ENCODE assay signal across 17 cellular contexts in the genomic region with DNA sequence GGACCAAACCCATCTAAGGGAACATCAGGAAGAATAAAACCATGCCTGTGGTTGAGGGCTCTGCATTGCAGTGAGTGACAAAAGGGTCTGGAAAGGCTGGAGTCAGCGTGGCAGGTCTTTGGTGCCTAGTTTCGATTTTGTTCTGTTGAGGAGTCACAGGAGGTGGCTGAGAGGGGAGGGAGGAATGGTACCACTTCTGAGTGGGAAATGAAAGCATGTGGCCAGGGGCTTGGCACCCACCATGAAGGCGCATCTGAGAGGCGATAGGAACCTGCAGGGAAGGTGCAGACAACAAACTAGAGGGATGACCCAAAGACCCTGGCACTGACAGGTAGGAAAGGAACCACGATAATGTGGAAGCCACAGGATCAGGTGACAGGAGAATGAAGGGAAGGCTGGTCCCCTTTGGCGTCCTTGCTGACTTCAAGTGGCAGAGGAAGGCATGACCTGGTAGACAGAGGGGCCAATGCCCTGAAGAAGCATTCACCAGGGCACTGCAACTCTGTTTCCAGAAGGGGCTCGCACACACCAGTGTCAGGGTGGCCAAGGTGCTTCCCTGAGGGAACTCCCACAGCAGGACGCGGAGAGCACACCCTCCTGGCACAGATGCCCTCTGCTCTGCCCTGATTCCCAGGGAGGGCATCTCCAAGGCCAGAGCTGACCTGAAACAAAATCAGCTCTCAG. TPM values are rescaled to one million over a fixed set of nuclear protein-coding genes. Genes with fewer than 3 reads are reported as not detected.
DNase-seq lines count a peak whose midpoint lies in the region; ATAC-seq and TF ChIP-seq lines count a peak whose summit lies in the region.
"Had no signal": no experiment of that assay in that cellular context is flagged by ENCODE, and none has a peak within 500 bp of the region (broad histone marks: within the 10 kb centered on the region; RNA-seq: fewer than 3 reads in every experiment).

No MANE protein-coding gene starts in this region.

- H3K27ac Mint-ChIP-seq in activated CD4-positive, alpha-beta T cell treated with anti-CD3 and anti-CD28 coated beads, Interleukin-2, amount 10 ng/mL, durations not matched to agents 24 days and 14 days, result peak overlapping the region; percentile 35
- H3K27ac Mint-ChIP-seq in IgD-negative memory B cell (peak overlapping the region; percentile 10 to 96 (median 87)), endodermal cell (no peak overlapping the region)
- H3K27ac Mint-ChIP-seq in stimulated activated effector memory CD8-positive, alpha-beta T cell treated with anti-CD3 and anti-CD28 coated beads, Interleukin-12 subunit alpha, Interleukin-12 subunit beta, amount 100 ng/mL, for 72 hours, result peak overlapping the region; percentile 52

- H3K4me3 ChIP-seq in endodermal cell (ENCODE audit: low read length), result no peak overlapping the region
- H3K4me3 ChIP-seq: HAP-1, right lobe of liver had no signal

- H3K9ac ChIP-seq in endodermal cell (ENCODE audit: extremely low read depth, low read length, poor library complexity, severe bottlenecking), result no peak overlapping the region

- DNase-seq in activated CD4-positive, alpha-beta T cell treated with anti-CD3 and anti-CD28 coated beads, Interleukin-2, amount 10 ng/mL, durations not matched to agents 24 days and 14 days, result no peak
- DNase-seq in activated CD4-positive, alpha-beta T cell treated with anti-CD3 and anti-CD28 coated beads for 48 hours, result no peak
- DNase-seq in endodermal cell (peak; percentile 15), NCI-H1436 (lab: John Stamatoyannopoulos, UW) (no peak)
- no peak for DNase-seq in stimulated activated effector memory CD8-positive, alpha-beta T cell treated with anti-CD3 and anti-CD28 coated beads, Interleukin-12 subunit alpha, Interleukin-12 subunit beta, amount 100 ng/mL, for 72 hours (ENCODE audit: low spot score in 2 of 2)
- DNase-seq: activated CD4-positive, alpha-beta T cell treated with anti-CD3 and anti-CD28 coated beads, Interleukin-2, amount 50 U/mL, for 4 hours; activated effector memory CD4-positive, alpha-beta T cell treated with Interleukin-2 at 50 U/mL for 16 hours; Calu3; NCI-H187 treated with DMSO at 0.1 percent for 48 hours; NCI-H526 treated with DMSO at 0.1 percent for 48 hours; right lobe of liver; stimulated activated CD4-positive, alpha-beta T cell treated with anti-CD3 and anti-CD28 coated beads, Interleukin-4, amount 100 ng/mL, for 24 hours; T-helper 9 cell had no signal

- H3K4me1 Mint-ChIP-seq in activated CD4-positive, alpha-beta T cell treated with anti-CD3 and anti-CD28 coated beads, Interleukin-2, amount 10 ng/mL, durations not matched to agents 24 days and 14 days, result peaks cover 50% of the 10 kb centered on the region
- peaks cover 40 to 64% (median 60%) of the 10 kb centered on the region in 3 donors for H3K4me1 Mint-ChIP-seq in IgD-negative memory B cell
- peaks cover 10% of the 10 kb centered on the region for H3K4me1 Mint-ChIP-seq in endodermal cell
- H3K4me1 Mint-ChIP-seq in stimulated activated effector memory CD8-positive, alpha-beta T cell treated with anti-CD3 and anti-CD28 coated beads, Interleukin-12 subunit alpha, Interleukin-12 subunit beta, amount 100 ng/mL, for 72 hours, result peaks cover 43% of the 10 kb centered on the region

- H3K36me3 ChIP-seq in endodermal cell (ENCODE audit: control insufficient read depth, insufficient read depth, low read length), result peaks cover 16% of the 10 kb centered on the region
- H3K36me3 ChIP-seq: HAP-1, right lobe of liver had no signal

- ATAC-seq in stimulated activated effector memory CD8-positive, alpha-beta T cell treated with anti-CD3 and anti-CD28 coated beads, Interleukin-12 subunit alpha, Interleukin-12 subunit beta, amount 100 ng/mL, for 72 hours, result no peak
- ATAC-seq in HG03039 (IDR thresholded peaks at IDR 0.05; ENCODE audit: unreplicated experiment) (no peak), HG03196 (IDR thresholded peaks at IDR 0.05; ENCODE audit: unreplicated experiment) (no peak)
- ATAC-seq: right lobe of liver had no signal

- H3K27me3 ChIP-seq in endodermal cell (ENCODE audit: control insufficient read depth, insufficient read depth, low read length, poor library complexity, severe bottlenecking), result no peaks in the 10 kb centered on the region
- H3K27me3 ChIP-seq: right lobe of liver had no signal

- H3K27me3 Mint-ChIP-seq in activated CD4-positive, alpha-beta T cell treated with anti-CD3 and anti-CD28 coated beads, Interleukin-2, amount 10 ng/mL, durations not matched to agents 24 days and 14 days, result no peaks in the 10 kb centered on the region
- no peaks in the 10 kb centered on the region for H3K27me3 Mint-ChIP-seq in IgD-negative memory B cell
- H3K27me3 Mint-ChIP-seq in endodermal cell (ENCODE audit: insufficient read depth), result no peaks in the 10 kb centered on the region

- intact Hi-C loops in activated CD4-positive, alpha-beta T cell treated with anti-CD3 and anti-CD28 coated beads, Interleukin-2, amount 10 ng/mL, durations not matched to agents 24 days and 14 days (cut with micrococcal nuclease), result loop anchor here (5.0 kb wide), 2 partner anchors 36 to 54 kb away; no protein-coding TSS in a partner anchor

- H3K4me3 Mint-ChIP-seq in activated CD4-positive, alpha-beta T cell treated with anti-CD3 and anti-CD28 coated beads, Interleukin-2, amount 10 ng/mL, durations not matched to agents 24 days and 14 days, result no peak overlapping the region
- H3K4me3 Mint-ChIP-seq in IgD-negative memory B cell (peak overlapping the region in 2 of 4 donors; percentile 11 to 55), endodermal cell (no peak overlapping the region)
- H3K4me3 Mint-ChIP-seq in stimulated activated effector memory CD8-positive, alpha-beta T cell treated with anti-CD3 and anti-CD28 coated beads, Interleukin-12 subunit alpha, Interleukin-12 subunit beta, amount 100 ng/mL, for 72 hours, result no peak overlapping the region

- WGBS in endodermal cell (ENCODE audit: insufficient coverage in 1 of 2, insufficient read length in 1 of 2), 2 experiments, result 93 to 94% methylated on average over 7 to 9 of the region's 9 CpGs

- no peaks in the 10 kb centered on the region for H3K9me3 Mint-ChIP-seq in activated CD4-positive, alpha-beta T cell treated with anti-CD3 and anti-CD28 coated beads, Interleukin-2, amount 10 ng/mL, durations not matched to agents 24 days and 14 days
- H3K9me3 Mint-ChIP-seq in IgD-negative memory B cell, result peaks cover 0 to 2% (median 0%) of the 10 kb centered on the region in 3 donors
- H3K9me3 Mint-ChIP-seq in endodermal cell, result peaks cover 4% of the 10 kb centered on the region
- H3K9me3 Mint-ChIP-seq in stimulated activated effector memory CD8-positive, alpha-beta T cell treated with anti-CD3 and anti-CD28 coated beads, Interleukin-12 subunit alpha, Interleukin-12 subunit beta, amount 100 ng/mL, for 72 hours, result no peaks in the 10 kb centered on the region

- TF ChIP-seq CTCF in endodermal cell (conservative IDR thresholded peaks at IDR 0.05), result no peak

- no peak overlapping the region for H3K27ac ChIP-seq in endodermal cell (ENCODE audit: low read depth, low read length)
- H3K27ac ChIP-seq: right lobe of liver had no signal

- peaks cover 6% of the 10 kb centered on the region for H3K4me1 ChIP-seq in endodermal cell (ENCODE audit: control insufficient read depth, insufficient read depth, low read length)
- H3K4me1 ChIP-seq: HAP-1 had no signal

- H3K36me3 Mint-ChIP-seq in activated CD4-positive, alpha-beta T cell treated with anti-CD3 and anti-CD28 coated beads, Interleukin-2, amount 10 ng/mL, durations not matched to agents 24 days and 14 days (ENCODE audit: low read depth), result peaks cover 16% of the 10 kb centered on the region
- peaks cover 9% of the 10 kb centered on the region for H3K36me3 Mint-ChIP-seq in IgD-negative memory B cell
- H3K36me3 Mint-ChIP-seq in endodermal cell (ENCODE audit: low read depth), result peaks cover 15% of the 10 kb centered on the region
- H3K36me3 Mint-ChIP-seq in stimulated activated effector memory CD8-positive, alpha-beta T cell treated with anti-CD3 and anti-CD28 coated beads, Interleukin-12 subunit alpha, Interleukin-12 subunit beta, amount 100 ng/mL, for 72 hours, result no peaks in the 10 kb centered on the region

- peaks cover 6% of the 10 kb centered on the region for H3K9me3 ChIP-seq in endodermal cell (ENCODE audit: control insufficient read depth, low read length)
- H3K9me3 ChIP-seq: HAP-1, right lobe of liver had no signal

RNA-seq across cellular contexts. Expression of gene HIPK2, which starts 41.7 kb away (rescaled TPM):
- 23.9 and 26.1 TPM in 2 replicates for total RNA-seq in activated CD4-positive, alpha-beta T cell treated with anti-CD3 and anti-CD28 coated beads, Interleukin-2, amount 10 ng/mL, durations not matched to agents 24 days and 14 days
- polyA plus RNA-seq in IgD-negative memory B cell, result 5.5 TPM
- 100 to 1,000 TPM in 1 of 2 donors, 10 to 100 TPM in 1; 95.1 to 125 TPM for total RNA-seq in endodermal cell
- 32.0 TPM for polyA plus RNA-seq in endodermal cell (2013, experiment 1 of 2)
- polyA plus RNA-seq in endodermal cell (2013, experiment 2 of 2), result 35.9 TPM
